9 cellular contexts compared by ENCODE assay signal in genomic region chr4:143354990-143355389, GRCh38. TPM values are rescaled to one million over a fixed set of nuclear protein-coding genes. Genes with fewer than 3 reads are reported as not detected.
A peak's percentile ranks its signal among the peaks of the same experiment; 100 is the strongest.
DNase-seq lines count a peak whose midpoint lies in the region; ATAC-seq and TF ChIP-seq lines count a peak whose summit lies in the region.
"Had no signal": no experiment of that assay in that cellular context is flagged by ENCODE, and none has a peak within 500 bp of the region (broad histone marks: within the 10 kb centered on the region; RNA-seq: fewer than 3 reads in every experiment).

No MANE protein-coding gene starts in this region.

- ATAC-seq in GM19351 (IDR thresholded peaks at IDR 0.05; ENCODE audit: unreplicated experiment), result peak; percentile 32
- ATAC-seq in HG03354 (IDR thresholded peaks at IDR 0.05; ENCODE audit: poor library complexity, severe bottlenecking, unreplicated experiment), result peak; percentile 30
- ATAC-seq in HG02970 (IDR thresholded peaks at IDR 0.05; ENCODE audit: low FRiP score, unreplicated experiment), result no peak

- H3K27ac ChIP-seq in coronary artery, result peak overlapping the region; percentile 33 to 80
- H3K27ac ChIP-seq in spleen, result peak overlapping the region in 7 of 8 donors; percentile 22 to 90 (median 77)
- no peak overlapping the region for H3K27ac ChIP-seq in effector memory CD4-positive, alpha-beta T cell (ENCODE audit: insufficient read depth, low read length, poor library complexity, severe bottlenecking)

- no peaks in the 10 kb centered on the region for H3K27me3 ChIP-seq in spleen (replicated peaks in 1 of 7)
- no peaks in the 10 kb centered on the region for H3K27me3 ChIP-seq in effector memory CD4-positive, alpha-beta T cell (replicated peaks; ENCODE audit: control insufficient read depth, insufficient read depth, low read length, poor library complexity, severe bottlenecking)

- TF ChIP-seq CTCF in coronary artery (IDR thresholded peaks at IDR 0.05) (no peak), spleen (IDR thresholded peaks at IDR 0.05 in 8 of 11, conservative IDR thresholded peaks at IDR 0.05 in 3 of 11) (no peak)

- H3K36me3 ChIP-seq in spleen, result no peaks in the 10 kb centered on the region
- H3K36me3 ChIP-seq in effector memory CD4-positive, alpha-beta T cell (ENCODE audit: control insufficient read depth, insufficient read depth, low read length), result no peaks in the 10 kb centered on the region

- DNase-seq in coronary artery (ENCODE audit: low spot score) (no peak), spleen (no peak), D341Med (ENCODE audit: low spot score) (no peak), MV-4-11 (lab: John Stamatoyannopoulos, UW) (no peak)
- no peak for DNase-seq in effector memory CD4-positive, alpha-beta T cell
- DNase-seq: activated T-cell treated with anti-CD3 and anti-CD28 coated beads, Interleukin-2, amount 50 U/mL, for 1 hour had no signal

- no peak for TF ChIP-seq POLR2A in spleen (IDR thresholded peaks at IDR 0.05)

- 37 to 62% (median 50%) methylated on average over 2 of the region's 2 CpGs for WGBS in spleen, 5 donors

- H3K4me3 ChIP-seq in coronary artery, result peak overlapping the region; percentile 34
- no peak overlapping the region for H3K4me3 ChIP-seq in spleen
- H3K4me3 ChIP-seq in effector memory CD4-positive, alpha-beta T cell (ENCODE audit: insufficient read depth, low read depth, low read length, poor library complexity, severe bottlenecking), result no peak overlapping the region

- H3K9me3 ChIP-seq in spleen, result no peaks in the 10 kb centered on the region
- H3K9me3 ChIP-seq in effector memory CD4-positive, alpha-beta T cell (ENCODE audit: control insufficient read depth, low read length), result no peaks in the 10 kb centered on the region

- peaks cover 35 to 89% (median 73%) of the 10 kb centered on the region in 6 donors for H3K4me1 ChIP-seq in spleen
- no peaks in the 10 kb centered on the region for H3K4me1 ChIP-seq in effector memory CD4-positive, alpha-beta T cell (ENCODE audit: control insufficient read depth, insufficient read depth, low read length, poor library complexity, severe bottlenecking)

- intact Hi-C loops in spleen (cut with DNase I; ENCODE audit: low total_unique reads), result no loop called here

RNA-seq across cellular contexts. Expression of gene GAB1, which starts 18.3 kb away (rescaled TPM):
- 10 to 100 TPM; 21.6 to 53.6 (median 33.1) TPM for total RNA-seq in spleen
- 1 to 10 TPM; 1.6 to 4.7 (median 3.1) TPM for polyA plus RNA-seq in spleen
